Comparison of ENCODE assay signal across 25 cellular contexts in genomic region chr4:78347527-78347926, GRCh38.
"Had no signal": no experiment of that assay in that cellular context is flagged by ENCODE, and none has a peak within 500 bp of the region (broad histone marks: within the 10 kb centered on the region; RNA-seq: fewer than 3 reads in every experiment).

No MANE protein-coding gene starts in this region.

- DNase-seq: stimulated activated CD4-positive, alpha-beta T cell treated with anti-CD3 and anti-CD28 coated beads, Interleukin-2, amount 100 ng/mL, for 48 hours; stimulated activated CD4-positive, alpha-beta T cell treated with anti-CD3 and anti-CD28 coated beads, Interleukin-4, amount 100 ng/mL, for 1 hour; stimulated activated CD4-positive, alpha-beta T cell treated with anti-CD3 and anti-CD28 coated beads, Interleukin-4, amount 100 ng/mL, for 24 hours; stimulated activated CD4-positive, alpha-beta T cell treated with anti-CD3 and anti-CD28 coated beads, Interleukin-4, amount 100 ng/mL, for 4 hours; stimulated activated CD8-positive, alpha-beta memory T cell treated with anti-CD3 and anti-CD28 coated beads, Interleukin-4, amount 100 ng/mL, for 48 hours; stimulated activated naive B cell treated with anti-CD40 and anti-IgM and Interleukin-4, amounts not matched to agents 10 μg/mL and 1 μg/mL and 100 μg/mL, for 72 hours; stimulated activated naive CD4-positive, alpha-beta T cell; stimulated activated naive CD4-positive, alpha-beta T cell treated with Interleukin-2 at 50 U/mL for 16 hours; stimulated activated naive CD8-positive, alpha-beta T cell treated with anti-CD3 and anti-CD28 coated beads, Interleukin-15, amount 100 ng/mL, for 72 hours; stimulated activated naive CD8-positive, alpha-beta T cell treated with anti-CD3 and anti-CD28 coated beads, Interleukin-15, Interleukin-2, amounts not matched to agents 100 U/mL and 50 U/mL, for 24 hours; stomach; substantia nigra; testis; thyroid gland; tibial artery; transverse colon; trophoblast cell; upper lobe of left lung; upper lobe of right lung; uterus had no signal

- H3K4me1 ChIP-seq: stomach, suprapubic skin, testis, thyroid gland, tibial artery, tibial nerve, transverse colon, upper lobe of left lung, upper lobe of right lung, uterus, vagina had no signal

- H3K27ac ChIP-seq: stomach, suprapubic skin, testis, thoracic aorta, thyroid gland, tibial artery, tibial nerve, transverse colon, upper lobe of left lung, upper lobe of right lung, uterus, vagina had no signal

- H3K9me3 ChIP-seq: stomach, suprapubic skin, testis, thoracic aorta, thyroid gland, tibial artery, tibial nerve, transverse colon, upper lobe of left lung, upper lobe of right lung, uterus, vagina had no signal

- H3K36me3 ChIP-seq: stomach, suprapubic skin, thoracic aorta, thyroid gland, tibial artery, tibial nerve, transverse colon, upper lobe of left lung, upper lobe of right lung, uterus, vagina had no signal

- H3K4me3 ChIP-seq: stomach, suprapubic skin, testis, thoracic aorta, thyroid gland, tibial artery, tibial nerve, transverse colon, upper lobe of left lung, upper lobe of right lung, uterus, vagina had no signal

- H3K27me3 ChIP-seq: stomach, suprapubic skin, testis, thyroid gland, tibial artery, tibial nerve, transverse colon, upper lobe of left lung, upper lobe of right lung, uterus, vagina had no signal

- FAIRE-seq: urothelium cell line had no signal
